Comparison of ENCODE assay signal across 19 cellular contexts in the genomic region with DNA sequence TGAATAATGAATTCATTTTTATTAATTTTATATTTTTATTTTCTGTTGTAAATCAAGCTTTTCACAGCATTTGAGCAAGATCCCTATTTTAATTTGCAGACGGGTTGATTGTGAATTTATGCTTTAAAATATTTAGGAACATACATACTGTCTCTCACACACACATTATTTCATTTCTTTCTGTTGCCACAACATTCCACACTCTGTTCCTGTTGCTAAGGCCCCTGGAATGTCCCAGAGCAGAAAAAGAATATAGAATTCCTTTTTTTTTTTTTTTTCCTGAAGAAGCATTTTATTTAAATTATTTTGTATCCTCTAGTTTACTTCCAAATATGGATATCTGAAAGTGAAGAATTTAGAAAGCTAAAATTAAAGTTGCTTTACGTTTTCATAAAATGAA. TPM values are rescaled to one million over a fixed set of nuclear protein-coding genes. Genes with fewer than 3 reads are reported as not detected.
DNase-seq lines count a peak whose midpoint lies in the region; ATAC-seq and TF ChIP-seq lines count a peak whose summit lies in the region.
"Had no signal": no experiment of that assay in that cellular context is flagged by ENCODE, and none has a peak within 500 bp of the region (broad histone marks: within the 10 kb centered on the region; RNA-seq: fewer than 3 reads in every experiment).

No MANE protein-coding gene starts in this region.

- TF ChIP-seq CTCF in mammary epithelial cell (conservative IDR thresholded peaks at IDR 0.05 in 1 of 2, IDR thresholded peaks at IDR 0.05 in 1 of 2; ENCODE audit: extremely low read depth in 1 of 2, insufficient read depth in 1 of 2, low read depth in 1 of 2, low read length in 2 of 2) = no peak
- TF ChIP-seq CTCF in fibroblast of villous mesenchyme (IDR thresholded peaks at IDR 0.05; ENCODE audit: insufficient read depth, low read depth, low read length) = no peak
- TF ChIP-seq CTCF in sigmoid colon (IDR thresholded peaks at IDR 0.05) = no peak
- no peak for TF ChIP-seq CTCF in heart left ventricle (IDR thresholded peaks at IDR 0.05)

- H3K4me1 ChIP-seq in mammary epithelial cell (ENCODE audit: insufficient read depth, low read length) (peaks cover 4% of the 10 kb centered on the region), sigmoid colon (peaks cover 0 to 64% (median 59%) of the 10 kb centered on the region in 4 donors), heart left ventricle (peaks cover 0 to 46% (median 27%) of the 10 kb centered on the region in 12 donors)

- no peak overlapping the region for H3K4me2 ChIP-seq in mammary epithelial cell (ENCODE audit: insufficient read depth, low read depth, low read length)
- H3K4me2 ChIP-seq: BLaER1 had no signal

- intact Hi-C loops in mammary epithelial cell (cut with micrococcal nuclease) (no loop called here), sigmoid colon (cut with DNase I) (no loop called here), heart left ventricle (cut with DNase I) (loop anchor here in 1 of 10 donors (5.0 kb wide), 1 partner anchor 338 kb away; no protein-coding TSS in a partner anchor)

- CTCF ChIA-PET in mammary epithelial cell (lab: Charles Lee; ENCODE audit: low non-redundant PET) = no interaction called here

- H4K20me1 ChIP-seq in mammary epithelial cell (ENCODE audit: insufficient read depth, low read length) = no peaks in the 10 kb centered on the region

- in situ Hi-C loops in mammary epithelial cell (cut with MboI; ENCODE audit: low sequenced_read_pairs in 2 of 2) = no loop called here

- H3K36me3 ChIP-seq in mammary epithelial cell (ENCODE audit: insufficient read depth, low read length) (no peaks in the 10 kb centered on the region), sigmoid colon (peaks cover 0 to 4% (median 0%) of the 10 kb centered on the region in 4 donors), heart left ventricle (peaks cover 0 to 15% (median 12%) of the 10 kb centered on the region in 9 donors)
- H3K36me3 ChIP-seq: MG63 had no signal

- no peak overlapping the region for H2AFZ ChIP-seq in mammary epithelial cell (ENCODE audit: low read depth, low read length)

- no TSS peak for BruUV-seq in mammary epithelial cell (replicated peaks; lab: Mats Ljungman, UMichigan)

- TF ChIP-seq POLR2A in sigmoid colon (IDR thresholded peaks at IDR 0.05) (no peak), heart left ventricle (IDR thresholded peaks at IDR 0.05) (no peak)

- no peak for ATAC-seq in heart left ventricle
- ATAC-seq in HG03342 (IDR thresholded peaks at IDR 0.05; ENCODE audit: unreplicated experiment) = no peak
- ATAC-seq: stimulated activated memory B cell treated with anti-CD40 and anti-IgM and Interleukin-4, amounts not matched to agents 10 μg/mL and 1 μg/mL and 100 μg/mL, for 72 hours; upper lobe of right lung had no signal

- H3K79me2 ChIP-seq in mammary epithelial cell (ENCODE audit: insufficient read depth, low read length) = peaks cover 69% of the 10 kb centered on the region

- 93% methylated on average over 2 of the region's 2 CpGs for WGBS in mammary epithelial cell (ENCODE audit: low coverage, missing lambda C conversion rate)
- 79 to 95% methylated on average over 2 of the region's 2 CpGs for WGBS in sigmoid colon, 2 donors
- whole genome bisulfite sequencing in heart left ventricle, 4 donors = 79 to 91% (median 82%) methylated on average over 2 of the region's 2 CpGs

- TF ChIP-seq EP300 in sigmoid colon (IDR thresholded peaks at IDR 0.05) = no peak

- dilution Hi-C loops in mammary epithelial cell (cut with HindIII; ENCODE audit: low sequenced_read_pairs) = no loop called here

- no peaks in the 10 kb centered on the region for H3K27me3 ChIP-seq in mammary epithelial cell (ENCODE audit: insufficient read depth, low read length)
- no peaks in the 10 kb centered on the region for H3K27me3 ChIP-seq in sigmoid colon
- no peaks in the 10 kb centered on the region for H3K27me3 ChIP-seq in heart left ventricle
- H3K27me3 ChIP-seq: BLaER1, esophagus squamous epithelium, MG63, neutrophil, upper lobe of right lung had no signal

- no peak overlapping the region for H3K9ac ChIP-seq in mammary epithelial cell (ENCODE audit: insufficient read depth, low read length)
- H3K9ac ChIP-seq: BLaER1 had no signal

- DNase-seq in HCEC 1CT (peak; percentile 68), mammary epithelial cell (no peak), fibroblast of villous mesenchyme (ENCODE audit: low read depth) (peak; percentile 55), sigmoid colon (no peak), heart left ventricle (no peak), caudate nucleus (lab: John Stamatoyannopoulos, UW) (no peak)
- DNase-seq: activated naive CD4-positive, alpha-beta T cell treated with anti-CD3 and anti-CD28 coated beads for 36 hours; esophagus squamous epithelium; MG63; NCI-H2029 treated with DMSO at 0.1 percent for 48 hours; NCI-H82; upper lobe of right lung had no signal

- H3K4me3 ChIP-seq in mammary epithelial cell (replicated peaks in 1 of 3; ENCODE audit: insufficient read depth in 1 of 3, low read depth in 2 of 3, low read length in 3 of 3) (no peak overlapping the region), fibroblast of villous mesenchyme (ENCODE audit: low read depth, low read length) (no peak overlapping the region), sigmoid colon (no peak overlapping the region), heart left ventricle (no peak overlapping the region)
- H3K4me3 ChIP-seq: BLaER1, coronary artery, esophagus squamous epithelium, MG63, upper lobe of right lung had no signal

- no peaks in the 10 kb centered on the region for H3K9me3 ChIP-seq in mammary epithelial cell (replicated peaks; ENCODE audit: insufficient read depth, low read length)
- H3K9me3 ChIP-seq in sigmoid colon = no peaks in the 10 kb centered on the region
- no peaks in the 10 kb centered on the region for H3K9me3 ChIP-seq in heart left ventricle
- H3K9me3 ChIP-seq: BLaER1, esophagus squamous epithelium, MG63, neutrophil, upper lobe of right lung had no signal

- H3K27ac ChIP-seq in mammary epithelial cell (ENCODE audit: insufficient read depth, low read depth, low read length) (peak overlapping the region; percentile 59), sigmoid colon (peak overlapping the region in 3 of 4 donors; percentile 14 to 32 (median 25)), heart left ventricle (no peak overlapping the region), caudate nucleus (ENCODE audit: low read depth, low read length) (no peak overlapping the region)
- H3K27ac ChIP-seq: BLaER1, coronary artery, esophagus squamous epithelium, upper lobe of right lung had no signal

RNA-seq across cellular contexts. Expression of a gene that starts 36.8 kb away (rescaled TPM):
- not detected for total RNA-seq in mammary epithelial cell
- not detected for polyA plus RNA-seq in mammary epithelial cell
- polyA minus RNA-seq in mammary epithelial cell = not detected
- total RNA-seq in fibroblast of villous mesenchyme = not detected in 2 replicates
- not detected for total RNA-seq in sigmoid colon
- not detected for polyA plus RNA-seq in sigmoid colon
- total RNA-seq in heart left ventricle = not detected
- polyA plus RNA-seq in heart left ventricle = not detected
- total RNA-seq: activated naive CD4-positive, alpha-beta T cell treated with anti-CD3 and anti-CD28 coated beads for 36 hours; esophagus squamous epithelium; mesenteric fat pad; skeletal muscle tissue; upper lobe of right lung had no signal

Comparison
In these comparisons a context has a peak if more than half of its experiments do, and no peak if none do; other contexts are left out.
1. DNase-seq: peak in HCEC 1CT (single experiment) and fibroblast of villous mesenchyme (single experiment); none in mammary epithelial cell (single experiment), sigmoid colon (single experiment), heart left ventricle (0 of 5) and caudate nucleus (0 of 61).
2. H3K27ac ChIP-seq: peak in mammary epithelial cell (single experiment) and sigmoid colon (3 of 4); none in heart left ventricle (0 of 12) and caudate nucleus (single experiment).